Comparison of ENCODE assay signal across 22 cellular contexts in genomic region chr18:38081516-38081915, GRCh38.
A peak's percentile ranks its signal among the peaks of the same experiment; 100 is the strongest.
DNase-seq lines count a peak whose midpoint lies in the region; ATAC-seq, FAIRE-seq and TF ChIP-seq lines count a peak whose summit lies in the region.
"Had no signal": no experiment of that assay in that cellular context is flagged by ENCODE, and none has a peak within 500 bp of the region (broad histone marks: within the 10 kb centered on the region; RNA-seq: fewer than 3 reads in every experiment).

No MANE protein-coding gene starts in this region.

- H3K4me3 ChIP-seq in bronchial epithelial cell (ENCODE audit: low read depth, low read length) (no peak overlapping the region), aorta (ENCODE audit: low read length in 2 of 2) (no peak overlapping the region)
- H3K4me3 ChIP-seq: BLaER1 had no signal

- H3K27ac ChIP-seq in foreskin keratinocyte = no peak overlapping the region
- no peak overlapping the region for H3K27ac ChIP-seq in aorta (ENCODE audit: low read depth in 1 of 2, low read length in 2 of 2)
- H3K27ac ChIP-seq: BLaER1 had no signal

- WGBS in aorta, 2 donors = 69 to 87% methylated on average over 1 of the region's 1 CpG

- H3K36me3 ChIP-seq in bronchial epithelial cell (ENCODE audit: control insufficient read depth, insufficient read depth, low read length) (no peaks in the 10 kb centered on the region), aorta (ENCODE audit: control insufficient read depth in 1 of 2, insufficient read depth in 2 of 2, low read length in 1 of 2) (no peaks in the 10 kb centered on the region)
- H3K36me3 ChIP-seq: BE2C, BLaER1 had no signal

- DNase-seq in D721Med (ENCODE audit: insufficient read length, low spot score) = no peak
- DNase-seq in bronchial epithelial cell (ENCODE audit: low read depth) = peak; percentile 58
- peak; percentile 47 to 78 for DNase-seq in foreskin keratinocyte
- DNase-seq in aorta = no peak
- DNase-seq: 8988T; ACHN; BE2C; C1 segment of cervical spinal cord; CD4-positive, alpha-beta memory T cell; CD4-positive, CD25-positive, alpha-beta regulatory T cell; CD8-positive, alpha-beta memory T cell; COR-L47; DMS79 treated with DMSO at 0.1 percent for 48 hours; GF-D8 had no signal

- H3K4me1 ChIP-seq in foreskin keratinocyte (no peaks in the 10 kb centered on the region), aorta (ENCODE audit: control insufficient read depth in 1 of 2, insufficient read depth in 2 of 2, low read length in 2 of 2) (no peaks in the 10 kb centered on the region)
- H3K4me1 ChIP-seq: BE2C, BLaER1 had no signal

- peaks cover 3% of the 10 kb centered on the region for H3K9me3 ChIP-seq in aorta (ENCODE audit: control insufficient read depth, low read length)
- H3K9me3 ChIP-seq: BE2C, BLaER1 had no signal

- intact Hi-C loops in aorta (cut with DNase I) = no loop called here

- no peak for ATAC-seq in foreskin keratinocyte
- no peak for ATAC-seq in GM21786 (IDR thresholded peaks at IDR 0.05; ENCODE audit: unreplicated experiment)
- no peak for ATAC-seq in GM18909 (IDR thresholded peaks at IDR 0.05; ENCODE audit: poor library complexity, unreplicated experiment)
- ATAC-seq in aorta (ENCODE audit: low FRiP score) = no peak

- H3K27me3 ChIP-seq in bronchial epithelial cell (ENCODE audit: control insufficient read depth, insufficient read depth, low read length) = no peaks in the 10 kb centered on the region
- H3K27me3 ChIP-seq in foreskin keratinocyte = no peaks in the 10 kb centered on the region
- H3K27me3 ChIP-seq in aorta (ENCODE audit: control insufficient read depth in 1 of 2, insufficient read depth in 2 of 2, low read length in 1 of 2) = no peaks in the 10 kb centered on the region
- H3K27me3 ChIP-seq: BE2C, BLaER1 had no signal

- peak; percentile 75 for FAIRE-seq in D721Med (lab: Jason Lieb, UNC)
- FAIRE-seq in bronchial epithelial cell (lab: Jason Lieb, UNC) = no peak
- FAIRE-seq: A204.1, G401.6, GM12891, GM18507, GM19239 had no signal

- TF ChIP-seq CTCF in D721Med (IDR thresholded peaks at IDR 0.05; ENCODE audit: insufficient read depth, missing control alignments) = no peak
- no peak for TF ChIP-seq CTCF in bronchial epithelial cell (IDR thresholded peaks at IDR 0.05; ENCODE audit: insufficient read depth, low read length, severe bottlenecking)
- no peak for TF ChIP-seq CTCF in foreskin keratinocyte (conservative IDR thresholded peaks at IDR 0.05)

Comparison
In these comparisons a context has a peak if more than half of its experiments do, and no peak if none do; other contexts are left out.
1. DNase-seq: peak in bronchial epithelial cell (single experiment) and foreskin keratinocyte (2 of 2); none in D721Med (single experiment) and aorta (0 of 2).